ENCODE assay signal across 8 cellular contexts in the genomic region with DNA sequence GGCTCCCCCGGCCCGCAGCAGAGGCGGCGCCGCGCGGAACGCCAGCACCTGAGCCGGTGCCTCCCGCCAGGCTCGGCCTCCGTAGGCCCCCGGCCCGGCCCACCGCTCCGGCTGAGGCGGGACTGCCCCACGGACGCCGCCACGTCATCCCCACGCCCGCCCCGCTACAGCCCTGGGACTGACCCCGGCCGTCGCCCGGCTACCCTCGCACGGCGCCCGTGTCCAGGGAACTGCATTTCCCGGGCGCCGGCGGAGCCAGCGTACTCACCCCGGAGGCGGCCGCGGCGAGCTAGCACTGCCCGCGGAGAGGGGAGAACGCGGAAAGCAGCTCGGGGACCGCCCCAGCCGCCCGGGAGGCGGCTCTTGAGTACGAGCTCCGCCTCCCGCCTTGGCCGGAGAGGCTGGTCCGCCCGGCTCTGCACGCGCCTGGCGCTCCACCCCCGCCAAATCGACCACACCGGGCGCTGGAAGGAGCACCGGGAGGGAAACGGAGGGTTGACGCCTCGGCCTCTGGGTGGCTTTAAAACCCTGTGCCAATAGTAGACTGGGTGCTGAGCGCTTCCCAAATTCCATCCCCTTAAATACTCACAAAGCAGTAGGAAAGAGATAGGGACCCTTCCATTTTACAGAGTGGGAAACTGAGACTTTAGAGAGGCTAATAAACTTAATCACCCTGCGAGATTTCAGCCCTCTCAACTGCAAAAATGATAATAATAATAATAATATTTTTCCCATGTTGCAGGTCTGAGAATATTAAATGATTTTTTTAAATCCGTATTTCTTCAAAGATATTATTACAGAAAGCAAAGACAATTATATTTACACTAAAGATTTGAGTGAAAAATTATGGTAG. TPM values are rescaled to one million over a fixed set of nuclear protein-coding genes. Genes with fewer than 3 reads are reported as not detected.
DNase-seq lines count a peak whose midpoint lies in the region; ATAC-seq and TF ChIP-seq lines count a peak whose summit lies in the region.

A gene with protein sequence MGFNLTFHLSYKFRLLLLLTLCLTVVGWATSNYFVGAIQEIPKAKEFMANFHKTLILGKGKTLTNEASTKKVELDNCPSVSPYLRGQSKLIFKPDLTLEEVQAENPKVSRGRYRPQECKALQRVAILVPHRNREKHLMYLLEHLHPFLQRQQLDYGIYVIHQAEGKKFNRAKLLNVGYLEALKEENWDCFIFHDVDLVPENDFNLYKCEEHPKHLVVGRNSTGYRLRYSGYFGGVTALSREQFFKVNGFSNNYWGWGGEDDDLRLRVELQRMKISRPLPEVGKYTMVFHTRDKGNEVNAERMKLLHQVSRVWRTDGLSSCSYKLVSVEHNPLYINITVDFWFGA (minus strand): TSS at position 297 of the 853 bp plus-strand sequence. CDS start 10,779 bp downstream, outside the sequence.

- H3K27me3 ChIP-seq in H9 (ENCODE audit: insufficient read depth, low read length), result no peaks in the 10 kb centered on the region
- no peaks in the 10 kb centered on the region for H3K27me3 ChIP-seq in foreskin keratinocyte
- no peaks in the 10 kb centered on the region for H3K27me3 ChIP-seq in neural progenitor cell

- H3K4me1 Mint-ChIP-seq in H9 (peaks cover 25 to 26% of the 10 kb centered on the region in 2 experiments), neural progenitor cell (peaks cover 20% of the 10 kb centered on the region)

- H3K4me2 ChIP-seq in H9 (ENCODE audit: insufficient read depth, insufficient read length, low read length) (peak within 1 kb of the TSS; percentile 99), neural progenitor cell (peak within 1 kb of the TSS; percentile 98)

- H3K9me3 ChIP-seq in H9 (ENCODE audit: control insufficient read depth, low read depth, low read length), result no peaks in the 10 kb centered on the region
- no peaks in the 10 kb centered on the region for H3K9me3 ChIP-seq in neural progenitor cell (ENCODE audit: low read depth)

- no peak within 1 kb of the TSS for H2BK15ac ChIP-seq in H9 (ENCODE audit: low read depth, low read length)

- H2AFZ ChIP-seq in H9 (ENCODE audit: low read length) (no peak within 1 kb of the TSS), neural progenitor cell (replicated peaks) (peak within 1 kb of the TSS; percentile 74)

- no peak within 1 kb of the TSS for H4K91ac ChIP-seq in H9 (ENCODE audit: insufficient read length, low read depth, low read length)

- no peak within 1 kb of the TSS for H3K18ac ChIP-seq in H9 (ENCODE audit: insufficient read length, low read depth, low read length)

- H3K36me3 ChIP-seq in neural progenitor cell, result no peaks in the 10 kb centered on the region

- TF ChIP-seq CTCF in H9 (conservative IDR thresholded peaks at IDR 0.05) (no peak), foreskin keratinocyte (conservative IDR thresholded peaks at IDR 0.05) (no peak), neural progenitor cell (IDR thresholded peaks at IDR 0.05) (no peak)

- H2BK120ac ChIP-seq in H9 (ENCODE audit: low read depth, low read length, poor library complexity, severe bottlenecking), result no peak within 1 kb of the TSS

- no peak within 1 kb of the TSS for H2BK20ac ChIP-seq in H9 (ENCODE audit: low read depth, low read length, poor library complexity, severe bottlenecking)

- no peak within 1 kb of the TSS for H2BK12ac ChIP-seq in H9 (ENCODE audit: insufficient read length, low read depth, low read length)

- H3K4me3 Mint-ChIP-seq in H9, result peak within 1 kb of the TSS; percentile 73 to 84
- H3K4me3 Mint-ChIP-seq in neural progenitor cell, result peak within 1 kb of the TSS; percentile 83

- H3K4ac ChIP-seq in H9 (ENCODE audit: low read depth, low read length), result no peak within 1 kb of the TSS

- DNase-seq in GDM1 (lab: John Stamatoyannopoulos, UW) (peak; percentile 72), H9 (peak; percentile 89), M059J (ENCODE audit: low read depth) (peak; percentile 92), SIG-M5 (lab: John Stamatoyannopoulos, UW) (peak; percentile 11), activated gamma-delta T cell treated with Interleukin-2 at 50 U/mL for 16 hours (peak; percentile 64), foreskin keratinocyte (peak; percentile 60 to 77), neural progenitor cell (ENCODE audit: low spot score) (peak; percentile 97), stromal cell of bone marrow (ENCODE audit: low read depth) (peak; percentile 75)

- H3K79me1 ChIP-seq in H9 (ENCODE audit: insufficient read depth, low read depth, low read length, poor library complexity, severe bottlenecking), result no peaks in the 10 kb centered on the region

- H3K9me3 Mint-ChIP-seq in H9 (peaks cover 4 to 5% of the 10 kb centered on the region in 2 experiments), neural progenitor cell (peaks cover 2% of the 10 kb centered on the region)

- H2AK5ac ChIP-seq in H9 (ENCODE audit: insufficient read length, low read length), result no peak within 1 kb of the TSS

- ATAC-seq in foreskin keratinocyte, result peak; percentile 92

- H3T11ph ChIP-seq in H9 (ENCODE audit: low read length), result no peak within 1 kb of the TSS

- peaks cover 8% of the 10 kb centered on the region for H3K23me2 ChIP-seq in H9 (ENCODE audit: insufficient read length, low read depth, low read length, poor library complexity, severe bottlenecking)

- H3K14ac ChIP-seq in H9 (ENCODE audit: insufficient read depth, low read length), result peak within 1 kb of the TSS; percentile 34; the same call in 1 of the 2 replicates

- H4K5ac ChIP-seq in H9 (ENCODE audit: insufficient read length, low read depth, low read length), result no peak within 1 kb of the TSS

- H3K79me2 ChIP-seq in H9 (ENCODE audit: insufficient read depth, low read length), result peaks cover 17% of the 10 kb centered on the region
- peaks cover 38% of the 10 kb centered on the region for H3K79me2 ChIP-seq in neural progenitor cell (ENCODE audit: low read depth)

- H2BK5ac ChIP-seq in H9 (ENCODE audit: insufficient read length, low read length), result no peak within 1 kb of the TSS

- peaks cover 24% of the 10 kb centered on the region for H3F3A ChIP-seq in neural progenitor cell (ENCODE audit: low read depth)

- H3K23ac ChIP-seq in H9 (ENCODE audit: insufficient read length, low read depth, low read length), result no peak within 1 kb of the TSS

- H4K20me1 ChIP-seq in H9 (ENCODE audit: control insufficient read depth, insufficient read depth, insufficient read length) (no peaks in the 10 kb centered on the region), neural progenitor cell (ENCODE audit: low read depth) (no peaks in the 10 kb centered on the region)

- no peak within 1 kb of the TSS for H3K56ac ChIP-seq in H9 (ENCODE audit: insufficient read length, low read depth, low read length)

- H3K27me3 Mint-ChIP-seq in H9 (ENCODE audit: low read depth) (no peaks in the 10 kb centered on the region; the same call in 1 of the 2 replicates), neural progenitor cell (ENCODE audit: insufficient read depth, low read depth) (peaks cover 4% of the 10 kb centered on the region)

- no peak within 1 kb of the TSS for H4K8ac ChIP-seq in H9 (replicated peaks; ENCODE audit: insufficient read length, low read depth, low read length)

- peaks cover 7 to 19% (median 17%) of the 10 kb centered on the region in 3 experiments; a peak in 5 of 7 replicates for H3K36me3 Mint-ChIP-seq in H9 (ENCODE audit: insufficient read depth in 1 of 3, low read depth in 3 of 3)
- no peaks in the 10 kb centered on the region for H3K36me3 Mint-ChIP-seq in neural progenitor cell

- H3K4me3 ChIP-seq in neural progenitor cell, result peak within 1 kb of the TSS; percentile 73

- peak within 1 kb of the TSS; percentile 49 to 79 (median 69); a peak in 6 of 7 replicates for H3K27ac Mint-ChIP-seq in H9
- H3K27ac Mint-ChIP-seq in neural progenitor cell, result no peak within 1 kb of the TSS

- H3K9ac ChIP-seq in H9 (ENCODE audit: extremely low read depth, insufficient read length, low read length) (peak within 1 kb of the TSS; percentile 78), neural progenitor cell (peak within 1 kb of the TSS; percentile 60)

- H3K27ac ChIP-seq in H9 (ENCODE audit: insufficient read length, low read depth, low read length) (no peak within 1 kb of the TSS), foreskin keratinocyte (peak within 1 kb of the TSS; percentile 55), neural progenitor cell (peak within 1 kb of the TSS; percentile 90)

- H3K4me1 ChIP-seq in H9 (ENCODE audit: insufficient read depth, low read length) (no peaks in the 10 kb centered on the region), foreskin keratinocyte (peaks cover 21% of the 10 kb centered on the region), neural progenitor cell (peaks cover 18% of the 10 kb centered on the region)

- WGBS in H9 (ENCODE audit: extremely low coverage, insufficient read length, low lambda C conversion rate), result no CpG with 5 or more reads among the region's 71 CpGs

RNA-seq across cellular contexts. Expression of the gene that starts here (rescaled TPM):
- total RNA-seq in H9 (2021), result 43.3 and 46.5 TPM in 2 replicates
- total RNA-seq in M059J (2014; rRNA removed; shearing (Covaris generic)), result 27.4 and 33.2 TPM in 2 replicates
- total RNA-seq in foreskin keratinocyte, result 21.2 and 23.8 TPM in 2 replicates
- 16.1 and 17.6 TPM in 2 replicates for polyA plus RNA-seq in foreskin keratinocyte
- 34.8 and 47.0 TPM in 2 replicates for total RNA-seq in neural progenitor cell (ENCODE audit: low replicate concordance)

Comparison
In these comparisons a context has a peak if more than half of its experiments do, and no peak if none do; other contexts are left out.
1. DNase-seq: peak in every context shown above with its lines; median percentile 97 in neural progenitor cell; 92 in M059J; 89 in H9; 75 in stromal cell of bone marrow; 72 in GDM1; 68 in foreskin keratinocyte; 64 in activated gamma-delta T cell treated with Interleukin-2 at 50 U/mL for 16 hours; 11 in SIG-M5.